In genomic region chr3:170823562-170823961, GRCh38 we compare ENCODE assay signal across 1 cellular context.
TF ChIP-seq lines count a peak whose summit lies in the region.
"Not testable (repeated sequence)": the region's sequence is repeated elsewhere in the genome, so short reads cannot be mapped to it uniquely, and the experiment has no call there.

No MANE protein-coding gene starts in this region.

TF ChIP-seq in K562, 482 proteins besides CTCF, POLR2A, EP300 and RAD21 (continued from another document):
- TF ChIP-seq NR4A1 (CRISPR knock-in tag; IDR thresholded peaks at IDR 0.05), result not testable (repeated sequence)
- TF ChIP-seq NR4A1 (tag; IDR thresholded peaks at IDR 0.05), result peak; percentile 74; the same call in 1 of the 2 replicates
- peak; percentile 91 for TF ChIP-seq ZNF668 (CRISPR knock-in tag; IDR thresholded peaks at IDR 0.05)
- 0 out of 2 replicates have a peak, but pooled peaks have one; percentile 53 for TF ChIP-seq ELF2 (CRISPR knock-in tag; IDR thresholded peaks at IDR 0.05)
- TF ChIP-seq ATF4 (CRISPR knock-in tag; IDR thresholded peaks at IDR 0.05), result 0 out of 2 replicates have a peak, but pooled peaks have one; percentile 10
- peak; percentile 79 for TF ChIP-seq ZNF592 (IDR thresholded peaks at IDR 0.05)
- TF ChIP-seq TEAD1 (CRISPR knock-in tag; IDR thresholded peaks at IDR 0.05), result peak in 1 of 2 experiments; percentile 24; a peak in 1 of 4 replicates
- TF ChIP-seq ARNT (IDR thresholded peaks at IDR 0.05), result peak; percentile 70 to 93; a peak in 2 of 4 replicates
- TF ChIP-seq ARID3B (CRISPR knock-in tag; IDR thresholded peaks at IDR 0.05; ENCODE audit: borderline replicate concordance), result 0 out of 2 replicates have a peak, but pooled peaks have one; percentile 42
- peak; percentile 89 for TF ChIP-seq MECOM (CRISPR knock-in tag; IDR thresholded peaks at IDR 0.05)
- TF ChIP-seq ZNF324 (CRISPR knock-in tag; IDR thresholded peaks at IDR 0.05), result 0 out of 2 replicates have a peak, but pooled peaks have one; percentile 12
- peak; percentile 50; the same call in 1 of the 2 replicates for TF ChIP-seq PTRF (tag; IDR thresholded peaks at IDR 0.05)
- TF ChIP-seq ZNF212 (CRISPR knock-in tag; IDR thresholded peaks at IDR 0.05), result 0 out of 2 replicates have a peak, but pooled peaks have one; percentile 37
- 0 out of 2 replicates have a peak, but pooled peaks have one; percentile 27 for TF ChIP-seq SMAD4 (CRISPR knock-in tag; conservative IDR thresholded peaks at IDR 0.05)
- peak; percentile 40; the same call in 1 of the 2 replicates for TF ChIP-seq PYGO2 (tag; IDR thresholded peaks at IDR 0.05)
- TF ChIP-seq RREB1 (CRISPR knock-in tag; IDR thresholded peaks at IDR 0.05), result peak; percentile 96
- TF ChIP-seq CLOCK (CRISPR knock-in tag; IDR thresholded peaks at IDR 0.05; ENCODE audit: borderline replicate concordance), result peak; percentile 72; the same call in 1 of the 2 replicates
- TF ChIP-seq ZNF583 (CRISPR knock-in tag; IDR thresholded peaks at IDR 0.05), result 0 out of 2 replicates have a peak, but pooled peaks have one; percentile 15
TF ChIP-seq in K562: peak in this region for 23; not testable (repeated sequence) for 459.
